In the genomic region with DNA sequence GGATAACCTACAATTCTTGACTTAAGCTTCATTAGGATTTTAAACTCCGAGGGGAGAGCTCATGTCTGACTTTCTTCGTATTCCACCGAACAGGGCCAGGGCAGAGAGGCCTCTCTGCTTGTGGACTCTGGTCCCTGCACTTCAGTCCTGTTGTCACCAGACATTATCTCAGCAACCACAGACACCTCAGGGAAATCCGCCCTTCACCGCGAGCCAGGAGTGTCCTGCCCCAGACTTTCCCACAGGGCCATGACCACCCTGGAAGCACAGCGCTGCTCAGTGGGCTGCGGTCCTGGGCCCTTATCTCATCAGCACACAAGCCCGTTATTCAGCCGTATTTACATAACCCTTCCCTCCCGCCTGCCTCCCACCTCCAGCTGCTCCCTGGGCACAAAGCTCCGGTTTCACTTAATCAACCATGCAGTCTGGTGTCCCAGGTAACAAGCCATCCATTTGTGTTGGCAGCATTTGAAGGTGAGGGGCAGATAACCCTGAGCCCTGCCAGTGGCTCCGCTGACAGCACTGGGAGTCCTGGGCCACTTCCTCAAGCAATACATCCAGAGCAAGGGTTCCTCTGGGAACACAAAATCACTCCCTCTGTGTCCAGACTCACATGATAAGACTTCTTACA, we compare ENCODE assay signal across 1 cellular context.
TF ChIP-seq lines count a peak whose summit lies in the region.

No MANE protein-coding gene starts in this region.

TF ChIP-seq in HepG2, 621 proteins besides CTCF, POLR2A, EP300 and RAD21 (continued from another document and continues in another):
- TF ChIP-seq, protein P1, sequence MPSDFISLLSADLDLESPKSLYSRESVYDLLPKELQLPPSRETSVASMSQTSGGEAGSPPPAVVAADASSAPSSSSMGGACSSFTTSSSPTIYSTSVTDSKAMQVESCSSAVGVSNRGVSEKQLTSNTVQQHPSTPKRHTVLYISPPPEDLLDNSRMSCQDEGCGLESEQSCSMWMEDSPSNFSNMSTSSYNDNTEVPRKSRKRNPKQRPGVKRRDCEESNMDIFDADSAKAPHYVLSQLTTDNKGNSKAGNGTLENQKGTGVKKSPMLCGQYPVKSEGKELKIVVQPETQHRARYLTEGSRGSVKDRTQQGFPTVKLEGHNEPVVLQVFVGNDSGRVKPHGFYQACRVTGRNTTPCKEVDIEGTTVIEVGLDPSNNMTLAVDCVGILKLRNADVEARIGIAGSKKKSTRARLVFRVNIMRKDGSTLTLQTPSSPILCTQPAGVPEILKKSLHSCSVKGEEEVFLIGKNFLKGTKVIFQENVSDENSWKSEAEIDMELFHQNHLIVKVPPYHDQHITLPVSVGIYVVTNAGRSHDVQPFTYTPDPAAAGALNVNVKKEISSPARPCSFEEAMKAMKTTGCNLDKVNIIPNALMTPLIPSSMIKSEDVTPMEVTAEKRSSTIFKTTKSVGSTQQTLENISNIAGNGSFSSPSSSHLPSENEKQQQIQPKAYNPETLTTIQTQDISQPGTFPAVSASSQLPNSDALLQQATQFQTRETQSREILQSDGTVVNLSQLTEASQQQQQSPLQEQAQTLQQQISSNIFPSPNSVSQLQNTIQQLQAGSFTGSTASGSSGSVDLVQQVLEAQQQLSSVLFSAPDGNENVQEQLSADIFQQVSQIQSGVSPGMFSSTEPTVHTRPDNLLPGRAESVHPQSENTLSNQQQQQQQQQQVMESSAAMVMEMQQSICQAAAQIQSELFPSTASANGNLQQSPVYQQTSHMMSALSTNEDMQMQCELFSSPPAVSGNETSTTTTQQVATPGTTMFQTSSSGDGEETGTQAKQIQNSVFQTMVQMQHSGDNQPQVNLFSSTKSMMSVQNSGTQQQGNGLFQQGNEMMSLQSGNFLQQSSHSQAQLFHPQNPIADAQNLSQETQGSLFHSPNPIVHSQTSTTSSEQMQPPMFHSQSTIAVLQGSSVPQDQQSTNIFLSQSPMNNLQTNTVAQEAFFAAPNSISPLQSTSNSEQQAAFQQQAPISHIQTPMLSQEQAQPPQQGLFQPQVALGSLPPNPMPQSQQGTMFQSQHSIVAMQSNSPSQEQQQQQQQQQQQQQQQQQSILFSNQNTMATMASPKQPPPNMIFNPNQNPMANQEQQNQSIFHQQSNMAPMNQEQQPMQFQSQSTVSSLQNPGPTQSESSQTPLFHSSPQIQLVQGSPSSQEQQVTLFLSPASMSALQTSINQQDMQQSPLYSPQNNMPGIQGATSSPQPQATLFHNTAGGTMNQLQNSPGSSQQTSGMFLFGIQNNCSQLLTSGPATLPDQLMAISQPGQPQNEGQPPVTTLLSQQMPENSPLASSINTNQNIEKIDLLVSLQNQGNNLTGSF (CRISPR knock-in tag; IDR thresholded peaks at IDR 0.05): no peak
- TF ChIP-seq HNRNPUL1 (IDR thresholded peaks at IDR 0.05; ENCODE audit: low read depth, low read length) (no peak), ZNF274 (CRISPR knock-in tag; IDR thresholded peaks at IDR 0.05) (peak; percentile 38; the same call in 1 of the 2 replicates), ZNF619 (CRISPR knock-in tag; IDR thresholded peaks at IDR 0.05) (no peak; the same call in none of the 2 replicates), ZNF333 (CRISPR knock-in tag; IDR thresholded peaks at IDR 0.05; ENCODE audit: borderline replicate concordance) (peak; percentile 78; the same call in 1 of the 2 replicates), SSRP1 (CRISPR knock-in tag; IDR thresholded peaks at IDR 0.05) (no peak), HDAC1 (CRISPR knock-in tag; IDR thresholded peaks at IDR 0.05) (peak; percentile 74), ZNF317 (CRISPR knock-in tag; IDR thresholded peaks at IDR 0.05) (peak; percentile 83; the same call in 1 of the 2 replicates), ZNF615 (CRISPR knock-in tag; IDR thresholded peaks at IDR 0.05; ENCODE audit: borderline replicate concordance) (0 out of 2 replicates have a peak, but pooled peaks have one; percentile 16), ZNF225 (CRISPR knock-in tag; IDR thresholded peaks at IDR 0.05) (peak; percentile 43; the same call in 1 of the 2 replicates), ZNF510 (CRISPR knock-in tag; IDR thresholded peaks at IDR 0.05; ENCODE audit: low read depth) (0 out of 2 replicates have a peak, but pooled peaks have one; percentile 41), AKAP8 (CRISPR knock-in tag; IDR thresholded peaks at IDR 0.05) (peak; percentile 44; the same call in 1 of the 2 replicates), JUNB (CRISPR knock-in tag; IDR thresholded peaks at IDR 0.05; ENCODE audit: borderline replicate concordance) (peak; percentile 30; the same call in 1 of the 2 replicates), ZNF549 (CRISPR knock-in tag; IDR thresholded peaks at IDR 0.05) (0 out of 2 replicates have a peak, but pooled peaks have one; percentile 65), SMAD3 (CRISPR knock-in tag; IDR thresholded peaks at IDR 0.05) (0 out of 2 replicates have a peak, but pooled peaks have one; percentile 32), FOXK2 (IDR thresholded peaks at IDR 0.05) (peak; percentile 74), BRD4 (CRISPR knock-in tag; IDR thresholded peaks at IDR 0.05) (peak; percentile 94), ERF (CRISPR knock-in tag; IDR thresholded peaks at IDR 0.05) (peak; percentile 57; the same call in 1 of the 2 replicates), RBM39 (IDR thresholded peaks at IDR 0.05; ENCODE audit: low read depth, low read length, poor library complexity, severe bottlenecking) (no peak), CBX5 (CRISPR knock-in tag; IDR thresholded peaks at IDR 0.05; ENCODE audit: borderline replicate concordance) (peak; percentile 50; the same call in 1 of the 2 replicates), YEATS2 (CRISPR knock-in tag; IDR thresholded peaks at IDR 0.05; ENCODE audit: borderline replicate concordance) (peak; percentile 33; the same call in 1 of the 2 replicates), MED8 (CRISPR knock-in tag; IDR thresholded peaks at IDR 0.05; ENCODE audit: insufficient replicate concordance) (peak; percentile 34), IRX3 (CRISPR knock-in tag; IDR thresholded peaks at IDR 0.05; ENCODE audit: borderline replicate concordance, low read depth) (no peak), ZNF484 (CRISPR knock-in tag; IDR thresholded peaks at IDR 0.05; ENCODE audit: borderline replicate concordance, low read depth) (no peak), ZSCAN9 (CRISPR knock-in tag; IDR thresholded peaks at IDR 0.05; ENCODE audit: borderline replicate concordance) (peak; percentile 37; the same call in 1 of the 2 replicates), ZBTB20 (CRISPR knock-in tag; IDR thresholded peaks at IDR 0.05; ENCODE audit: borderline replicate concordance, low read depth) (0 out of 2 replicates have a peak, but pooled peaks have one; percentile 22), MAFF (IDR thresholded peaks at IDR 0.05; ENCODE audit: low read depth, low read length) (no peak), ATF7-NPFF (CRISPR knock-in tag; IDR thresholded peaks at IDR 0.05; ENCODE audit: low read depth) (0 out of 2 replicates have a peak, but pooled peaks have one; percentile 29), MED13 (CRISPR knock-in tag; IDR thresholded peaks at IDR 0.05) (peak; percentile 96), SMC3 (IDR thresholded peaks at IDR 0.05; ENCODE audit: low read length) (peak; percentile 7; the same call in 1 of the 2 replicates), ZBTB7B (CRISPR knock-in tag; IDR thresholded peaks at IDR 0.05) (peak; percentile 96), HCFC1 (IDR thresholded peaks at IDR 0.05; ENCODE audit: low read depth, low read length) (no peak), DR1 (CRISPR knock-in tag; IDR thresholded peaks at IDR 0.05) (peak; percentile 55; the same call in 1 of the 2 replicates), TAF15 (IDR thresholded peaks at IDR 0.05; ENCODE audit: low read depth, low read length, poor library complexity, severe bottlenecking) (no peak), ZKSCAN1 (IDR thresholded peaks at IDR 0.05; ENCODE audit: low read length) (no peak), HOXD1 (CRISPR knock-in tag; IDR thresholded peaks at IDR 0.05) (peak; percentile 85; the same call in 1 of the 2 replicates), NONO (IDR thresholded peaks at IDR 0.05) (no peak), NONO (CRISPR knock-in tag; conservative IDR thresholded peaks at IDR 0.05) (peak; percentile 72; the same call in 1 of the 2 replicates), ZNF878 (CRISPR knock-in tag; IDR thresholded peaks at IDR 0.05) (no peak; the same call in 1 of the 2 replicates)
- TF ChIP-seq, protein P2, sequence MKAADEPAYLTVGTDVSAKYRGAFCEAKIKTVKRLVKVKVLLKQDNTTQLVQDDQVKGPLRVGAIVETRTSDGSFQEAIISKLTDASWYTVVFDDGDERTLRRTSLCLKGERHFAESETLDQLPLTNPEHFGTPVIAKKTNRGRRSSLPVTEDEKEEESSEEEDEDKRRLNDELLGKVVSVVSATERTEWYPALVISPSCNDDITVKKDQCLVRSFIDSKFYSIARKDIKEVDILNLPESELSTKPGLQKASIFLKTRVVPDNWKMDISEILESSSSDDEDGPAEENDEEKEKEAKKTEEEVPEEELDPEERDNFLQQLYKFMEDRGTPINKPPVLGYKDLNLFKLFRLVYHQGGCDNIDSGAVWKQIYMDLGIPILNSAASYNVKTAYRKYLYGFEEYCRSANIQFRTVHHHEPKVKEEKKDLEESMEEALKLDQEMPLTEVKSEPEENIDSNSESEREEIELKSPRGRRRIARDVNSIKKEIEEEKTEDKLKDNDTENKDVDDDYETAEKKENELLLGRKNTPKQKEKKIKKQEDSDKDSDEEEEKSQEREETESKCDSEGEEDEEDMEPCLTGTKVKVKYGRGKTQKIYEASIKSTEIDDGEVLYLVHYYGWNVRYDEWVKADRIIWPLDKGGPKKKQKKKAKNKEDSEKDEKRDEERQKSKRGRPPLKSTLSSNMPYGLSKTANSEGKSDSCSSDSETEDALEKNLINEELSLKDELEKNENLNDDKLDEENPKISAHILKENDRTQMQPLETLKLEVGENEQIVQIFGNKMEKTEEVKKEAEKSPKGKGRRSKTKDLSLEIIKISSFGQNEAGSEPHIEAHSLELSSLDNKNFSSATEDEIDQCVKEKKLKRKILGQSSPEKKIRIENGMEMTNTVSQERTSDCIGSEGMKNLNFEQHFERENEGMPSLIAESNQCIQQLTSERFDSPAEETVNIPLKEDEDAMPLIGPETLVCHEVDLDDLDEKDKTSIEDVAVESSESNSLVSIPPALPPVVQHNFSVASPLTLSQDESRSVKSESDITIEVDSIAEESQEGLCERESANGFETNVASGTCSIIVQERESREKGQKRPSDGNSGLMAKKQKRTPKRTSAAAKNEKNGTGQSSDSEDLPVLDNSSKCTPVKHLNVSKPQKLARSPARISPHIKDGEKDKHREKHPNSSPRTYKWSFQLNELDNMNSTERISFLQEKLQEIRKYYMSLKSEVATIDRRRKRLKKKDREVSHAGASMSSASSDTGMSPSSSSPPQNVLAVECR (CRISPR knock-in tag; IDR thresholded peaks at IDR 0.05; ENCODE audit: borderline replicate concordance): peak; percentile 46; the same call in 1 of the 2 replicates
- TF ChIP-seq, protein P3, sequence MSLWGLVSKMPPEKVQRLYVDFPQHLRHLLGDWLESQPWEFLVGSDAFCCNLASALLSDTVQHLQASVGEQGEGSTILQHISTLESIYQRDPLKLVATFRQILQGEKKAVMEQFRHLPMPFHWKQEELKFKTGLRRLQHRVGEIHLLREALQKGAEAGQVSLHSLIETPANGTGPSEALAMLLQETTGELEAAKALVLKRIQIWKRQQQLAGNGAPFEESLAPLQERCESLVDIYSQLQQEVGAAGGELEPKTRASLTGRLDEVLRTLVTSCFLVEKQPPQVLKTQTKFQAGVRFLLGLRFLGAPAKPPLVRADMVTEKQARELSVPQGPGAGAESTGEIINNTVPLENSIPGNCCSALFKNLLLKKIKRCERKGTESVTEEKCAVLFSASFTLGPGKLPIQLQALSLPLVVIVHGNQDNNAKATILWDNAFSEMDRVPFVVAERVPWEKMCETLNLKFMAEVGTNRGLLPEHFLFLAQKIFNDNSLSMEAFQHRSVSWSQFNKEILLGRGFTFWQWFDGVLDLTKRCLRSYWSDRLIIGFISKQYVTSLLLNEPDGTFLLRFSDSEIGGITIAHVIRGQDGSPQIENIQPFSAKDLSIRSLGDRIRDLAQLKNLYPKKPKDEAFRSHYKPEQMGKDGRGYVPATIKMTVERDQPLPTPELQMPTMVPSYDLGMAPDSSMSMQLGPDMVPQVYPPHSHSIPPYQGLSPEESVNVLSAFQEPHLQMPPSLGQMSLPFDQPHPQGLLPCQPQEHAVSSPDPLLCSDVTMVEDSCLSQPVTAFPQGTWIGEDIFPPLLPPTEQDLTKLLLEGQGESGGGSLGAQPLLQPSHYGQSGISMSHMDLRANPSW (CRISPR knock-in tag; IDR thresholded peaks at IDR 0.05; ENCODE audit: borderline replicate concordance): no peak
- TF ChIP-seq, protein P4, sequence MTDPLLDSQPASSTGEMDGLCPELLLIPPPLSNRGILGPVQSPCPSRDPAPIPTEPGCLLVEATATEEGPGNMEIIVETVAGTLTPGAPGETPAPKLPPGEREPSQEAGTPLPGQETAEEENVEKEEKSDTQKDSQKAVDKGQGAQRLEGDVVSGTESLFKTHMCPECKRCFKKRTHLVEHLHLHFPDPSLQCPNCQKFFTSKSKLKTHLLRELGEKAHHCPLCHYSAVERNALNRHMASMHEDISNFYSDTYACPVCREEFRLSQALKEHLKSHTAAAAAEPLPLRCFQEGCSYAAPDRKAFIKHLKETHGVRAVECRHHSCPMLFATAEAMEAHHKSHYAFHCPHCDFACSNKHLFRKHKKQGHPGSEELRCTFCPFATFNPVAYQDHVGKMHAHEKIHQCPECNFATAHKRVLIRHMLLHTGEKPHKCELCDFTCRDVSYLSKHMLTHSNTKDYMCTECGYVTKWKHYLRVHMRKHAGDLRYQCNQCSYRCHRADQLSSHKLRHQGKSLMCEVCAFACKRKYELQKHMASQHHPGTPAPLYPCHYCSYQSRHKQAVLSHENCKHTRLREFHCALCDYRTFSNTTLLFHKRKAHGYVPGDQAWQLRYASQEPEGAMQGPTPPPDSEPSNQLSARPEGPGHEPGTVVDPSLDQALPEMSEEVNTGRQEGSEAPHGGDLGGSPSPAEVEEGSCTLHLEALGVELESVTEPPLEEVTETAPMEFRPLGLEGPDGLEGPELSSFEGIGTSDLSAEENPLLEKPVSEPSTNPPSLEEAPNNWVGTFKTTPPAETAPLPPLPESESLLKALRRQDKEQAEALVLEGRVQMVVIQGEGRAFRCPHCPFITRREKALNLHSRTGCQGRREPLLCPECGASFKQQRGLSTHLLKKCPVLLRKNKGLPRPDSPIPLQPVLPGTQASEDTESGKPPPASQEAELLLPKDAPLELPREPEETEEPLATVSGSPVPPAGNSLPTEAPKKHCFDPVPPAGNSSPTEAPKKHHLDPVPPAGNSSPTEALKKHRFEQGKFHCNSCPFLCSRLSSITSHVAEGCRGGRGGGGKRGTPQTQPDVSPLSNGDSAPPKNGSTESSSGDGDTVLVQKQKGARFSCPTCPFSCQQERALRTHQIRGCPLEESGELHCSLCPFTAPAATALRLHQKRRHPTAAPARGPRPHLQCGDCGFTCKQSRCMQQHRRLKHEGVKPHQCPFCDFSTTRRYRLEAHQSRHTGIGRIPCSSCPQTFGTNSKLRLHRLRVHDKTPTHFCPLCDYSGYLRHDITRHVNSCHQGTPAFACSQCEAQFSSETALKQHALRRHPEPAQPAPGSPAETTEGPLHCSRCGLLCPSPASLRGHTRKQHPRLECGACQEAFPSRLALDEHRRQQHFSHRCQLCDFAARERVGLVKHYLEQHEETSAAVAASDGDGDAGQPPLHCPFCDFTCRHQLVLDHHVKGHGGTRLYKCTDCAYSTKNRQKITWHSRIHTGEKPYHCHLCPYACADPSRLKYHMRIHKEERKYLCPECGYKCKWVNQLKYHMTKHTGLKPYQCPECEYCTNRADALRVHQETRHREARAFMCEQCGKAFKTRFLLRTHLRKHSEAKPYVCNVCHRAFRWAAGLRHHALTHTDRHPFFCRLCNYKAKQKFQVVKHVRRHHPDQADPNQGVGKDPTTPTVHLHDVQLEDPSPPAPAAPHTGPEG (CRISPR knock-in tag; IDR thresholded peaks at IDR 0.05): peak; percentile 74; the same call in 1 of the 2 replicates
- TF ChIP-seq, protein P5, sequence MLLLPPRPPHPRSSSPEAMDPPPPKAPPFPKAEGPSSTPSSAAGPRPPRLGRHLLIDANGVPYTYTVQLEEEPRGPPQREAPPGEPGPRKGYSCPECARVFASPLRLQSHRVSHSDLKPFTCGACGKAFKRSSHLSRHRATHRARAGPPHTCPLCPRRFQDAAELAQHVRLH (CRISPR knock-in tag; IDR thresholded peaks at IDR 0.05; ENCODE audit: borderline replicate concordance, low read depth): peak; percentile 91; the same call in 1 of the 2 replicates
